ENCODE assay signal across 11 cellular contexts in genomic region chr13:32036131-32036695, GRCh38. TPM values are rescaled to one million over a fixed set of nuclear protein-coding genes. Genes with fewer than 3 reads are reported as not detected.
DNase-seq lines count a peak whose midpoint lies in the region; ATAC-seq and TF ChIP-seq lines count a peak whose summit lies in the region.
"Had no signal": no experiment of that assay in that cellular context is flagged by ENCODE, and none has a peak within 500 bp of the region (broad histone marks: within the 10 kb centered on the region; RNA-seq: fewer than 3 reads in every experiment).

No MANE protein-coding gene starts in this region.

- H3K4me1 ChIP-seq in OCI-LY3 (ENCODE audit: low read length) (peaks cover 3% of the 10 kb centered on the region; the same call in 1 of the 2 replicates), heart right ventricle (peaks cover 0 to 65% (median 39%) of the 10 kb centered on the region in 9 donors), spleen (peaks cover 3 to 78% (median 32%) of the 10 kb centered on the region in 6 donors)

- intact Hi-C loops in heart right ventricle (cut with DNase I): loop anchor here in 1 of 10 donors (10.0 kb wide), 1 partner anchor 99 kb away; no protein-coding TSS in a partner anchor
- intact Hi-C loops in spleen (cut with DNase I; ENCODE audit: low total_unique reads): no loop called here

- no peak for DNase-seq in activated T-cell treated with anti-CD3 and anti-CD28 coated beads, Interleukin-2, amount 50 U/mL, for 4 hours
- DNase-seq in activated T-cell treated with anti-CD3 and anti-CD28 coated beads for 4 hours (no peak), heart right ventricle (peak in 1 of 2 donors; percentile 33), spleen (no peak), mesenteric fat pad (ENCODE audit: low spot score) (no peak)
- DNase-seq in activated CD8-positive, alpha-beta memory T cell treated with anti-CD3 and anti-CD28 coated beads, Interleukin-2, amount 50 U/mL, for 48 hours: no peak
- DNase-seq: occipital lobe; stimulated activated CD4-positive, alpha-beta T cell treated with anti-CD3 and anti-CD28 coated beads, Interleukin-4, amount 100 ng/mL, for 4 hours had no signal

- H3K4me3 ChIP-seq in OCI-LY3 (ENCODE audit: low read length): no peak overlapping the region
- H3K4me3 ChIP-seq in heart right ventricle: no peak overlapping the region
- H3K4me3 ChIP-seq in spleen: peak overlapping the region in 1 of 8 donors; percentile 31

- peak overlapping the region; percentile 34; the same call in 1 of the 2 replicates for H3K4me2 ChIP-seq in OCI-LY3 (ENCODE audit: low read length)

- no peak overlapping the region for H3K9ac ChIP-seq in OCI-LY3 (ENCODE audit: low read length)

- H4K20me1 ChIP-seq in OCI-LY3 (ENCODE audit: insufficient read depth, low read length): no peaks in the 10 kb centered on the region

- 54 to 62% methylated on average over 4 of the region's 4 CpGs for WGBS in heart right ventricle, 2 donors
- WGBS in spleen, 5 donors: 24 to 48% (median 34%) methylated on average over 4 of the region's 4 CpGs

- peak overlapping the region; percentile 41 for H3K4me3 Mint-ChIP-seq in activated T-cell treated with anti-CD3 and anti-CD28 coated beads, Interleukin-2, amount 50 U/mL, for 4 hours

- H3K36me3 ChIP-seq in OCI-LY3 (replicated peaks; ENCODE audit: low read depth, low read length) (no peaks in the 10 kb centered on the region), heart right ventricle (peaks cover 0 to 13% (median 0%) of the 10 kb centered on the region in 9 donors), spleen (peaks cover 0 to 5% (median 0%) of the 10 kb centered on the region in 6 donors)

- H3K27me3 ChIP-seq in OCI-LY3 (ENCODE audit: low read depth, low read length): peaks cover 15% of the 10 kb centered on the region
- no peaks in the 10 kb centered on the region for H3K27me3 ChIP-seq in heart right ventricle
- peaks cover 0 to 7% (median 0%) of the 10 kb centered on the region in 7 donors for H3K27me3 ChIP-seq in spleen (replicated peaks in 1 of 7)

- H3K9me3 ChIP-seq in OCI-LY3 (ENCODE audit: insufficient read depth, low read length): no peaks in the 10 kb centered on the region
- H3K9me3 ChIP-seq in heart right ventricle: no peaks in the 10 kb centered on the region
- no peaks in the 10 kb centered on the region for H3K9me3 ChIP-seq in spleen

- H3K4me1 Mint-ChIP-seq in activated T-cell treated with anti-CD3 and anti-CD28 coated beads, Interleukin-2, amount 50 U/mL, for 4 hours (ENCODE audit: low read depth): peaks cover 30% of the 10 kb centered on the region

- H3K27ac ChIP-seq in OCI-LY3 (ENCODE audit: low read length): no peak overlapping the region
- peak overlapping the region in 4 of 10 donors; percentile 1 to 11 (median 10) for H3K27ac ChIP-seq in heart right ventricle
- peak overlapping the region in 6 of 8 donors; percentile 1 to 86 (median 52) for H3K27ac ChIP-seq in spleen

- no peak for TF ChIP-seq POLR2A in spleen (IDR thresholded peaks at IDR 0.05)

- no peaks in the 10 kb centered on the region for H3K36me3 Mint-ChIP-seq in activated T-cell treated with anti-CD3 and anti-CD28 coated beads, Interleukin-2, amount 50 U/mL, for 4 hours (ENCODE audit: insufficient read depth)

- H3K79me2 ChIP-seq in OCI-LY3 (ENCODE audit: low read length): no peaks in the 10 kb centered on the region

- ATAC-seq in activated T-cell treated with anti-CD3 and anti-CD28 coated beads, Interleukin-2, amount 50 U/mL, for 4 hours: no peak
- peak in 6 of 8 donors; percentile 25 to 50 (median 40) for ATAC-seq in heart right ventricle
- ATAC-seq in GM21825 (IDR thresholded peaks at IDR 0.05; ENCODE audit: unreplicated experiment): no peak
- ATAC-seq: Panc1 had no signal

- H2AFZ ChIP-seq in OCI-LY3 (ENCODE audit: low read depth, low read length): no peak overlapping the region

- H3K27me3 Mint-ChIP-seq in activated T-cell treated with anti-CD3 and anti-CD28 coated beads, Interleukin-2, amount 50 U/mL, for 4 hours (ENCODE audit: low read depth): peaks cover 14% of the 10 kb centered on the region

- no peaks in the 10 kb centered on the region for H3K9me3 Mint-ChIP-seq in activated T-cell treated with anti-CD3 and anti-CD28 coated beads, Interleukin-2, amount 50 U/mL, for 4 hours

- TF ChIP-seq CTCF in OCI-LY3 (IDR thresholded peaks at IDR 0.05; ENCODE audit: low read depth, low read length) (no peak), heart right ventricle (IDR thresholded peaks at IDR 0.05) (no peak), spleen (IDR thresholded peaks at IDR 0.05 in 8 of 11, conservative IDR thresholded peaks at IDR 0.05 in 3 of 11) (no peak)

RNA-seq across cellular contexts. Expression of gene FRY, which starts 4.6 kb away (rescaled TPM):
- total RNA-seq in activated T-cell treated with anti-CD3 and anti-CD28 coated beads, Interleukin-2, amount 50 U/mL, for 4 hours: 1 to 10 TPM in 1 of 3 donors, under 1 TPM in 2; 0.74 to 1.0 (median 0.87) TPM
- total RNA-seq in heart right ventricle: 100 to 1,000 TPM; 111 to 268 (median 241) TPM
- 10 to 100 TPM; 24.9 to 31.3 TPM for polyA plus RNA-seq in heart right ventricle
- total RNA-seq in spleen: 10 to 100 TPM; 20.6 to 30.0 (median 26.1) TPM
- 1 to 10 TPM in 2 of 3 donors, under 1 TPM in 1; 0.80 to 2.6 (median 1.7) TPM for polyA plus RNA-seq in spleen
- total RNA-seq in mesenteric fat pad: 31.8 TPM

Comparison
In these comparisons a context has a peak if more than half of its experiments do, and no peak if none do; other contexts are left out.
1. ATAC-seq: peak in heart right ventricle (6 of 8); none in activated T-cell treated with anti-CD3 and anti-CD28 coated beads, Interleukin-2, amount 50 U/mL, for 4 hours (0 of 2) and GM21825 (single experiment).
2. RNA of gene FRY, which starts 4.6 kb away (total RNA-seq): 111 to 268 TPM in heart right ventricle, 31.8 TPM in mesenteric fat pad (single experiment) and 20.6 to 30.0 TPM in spleen; 0.74 to 1.0 TPM in activated T-cell treated with anti-CD3 and anti-CD28 coated beads, Interleukin-2, amount 50 U/mL, for 4 hours; every median in the first group is over 10 times any median in the second.